Comparison of ENCODE assay signal across 8 cellular contexts in the genomic region with DNA sequence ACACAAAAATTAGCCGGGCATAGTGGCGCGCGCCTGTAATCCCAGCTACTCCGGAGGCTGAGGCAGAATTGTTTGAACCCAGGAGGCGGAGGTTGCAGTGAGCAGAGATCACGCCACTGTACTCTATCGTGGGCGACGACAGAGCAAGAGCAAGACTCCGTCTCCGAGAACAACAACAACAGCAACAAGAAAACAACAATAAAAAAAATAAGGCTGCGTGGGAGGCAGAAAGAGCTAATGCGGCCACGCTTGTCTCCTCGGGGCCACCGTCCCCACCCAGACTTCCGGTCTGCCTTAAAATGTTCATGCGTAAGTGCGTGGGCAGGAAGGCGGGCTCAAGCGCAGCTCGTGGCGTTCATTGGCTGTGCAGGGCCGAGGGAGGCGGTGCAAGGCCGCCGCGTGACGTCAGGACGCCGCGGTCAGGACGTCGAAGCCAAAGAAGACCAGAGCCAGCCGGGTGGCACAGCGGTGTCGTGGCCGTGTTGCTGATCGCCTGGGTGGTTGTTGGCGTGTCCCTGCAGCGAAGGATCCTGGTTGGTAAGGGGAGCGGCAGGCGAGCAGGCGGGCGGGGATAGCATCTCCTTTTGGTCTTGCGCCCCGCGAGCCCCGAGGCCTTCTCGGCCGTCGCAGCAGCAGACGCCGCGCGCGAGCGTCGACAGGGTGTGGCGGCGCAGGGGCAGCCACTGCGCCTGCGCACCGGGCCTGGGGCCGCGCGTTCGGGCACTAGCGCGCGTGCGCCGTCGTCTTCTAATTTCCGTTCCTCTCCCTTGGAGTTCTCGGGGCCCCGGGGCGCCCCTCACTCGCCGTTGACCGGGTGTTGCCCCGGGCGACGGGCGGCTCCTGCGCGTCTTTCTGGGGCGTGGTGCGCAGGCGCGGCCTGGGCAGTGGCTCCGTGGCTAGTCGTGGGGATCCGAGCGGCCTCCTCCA. TPM values are rescaled to one million over a fixed set of nuclear protein-coding genes. Genes with fewer than 3 reads are reported as not detected.
DNase-seq lines count a peak whose midpoint lies in the region; ATAC-seq, FAIRE-seq and TF ChIP-seq lines count a peak whose summit lies in the region.

TSS of gene LENG8 (plus strand) at position 426 of the 927 bp plus-strand sequence. CDS start 2,146 bp downstream, outside the sequence.

- H3K4me3 Mint-ChIP-seq in T-helper 1 cell treated with Interleukin-12 subunit alpha and Interleukin-12 subunit beta and Interleukin-4 antibody, amounts not matched to agents 30 μg/mL and 1 μg/mL, for 36 hours = peak within 1 kb of the TSS; percentile 96

- H3K4me1 ChIP-seq in left ventricle myocardium inferior (peaks cover 74% of the 10 kb centered on the region), psoas muscle (peaks cover 25% of the 10 kb centered on the region)

- ATAC-seq in HG02884 (IDR thresholded peaks at IDR 0.05; ENCODE audit: unreplicated experiment) (peak; percentile 84), psoas muscle (peak; percentile 97 to 98 (median 98))

- H3K4me3 ChIP-seq in left ventricle myocardium inferior (peak within 1 kb of the TSS; percentile 100), psoas muscle (peak within 1 kb of the TSS; percentile 80)

- TF ChIP-seq CTCF in GM13977 (IDR thresholded peaks at IDR 0.05; ENCODE audit: extremely low read depth, insufficient read depth, missing control alignments) = no peak
- TF ChIP-seq CTCF in left ventricle myocardium inferior (IDR thresholded peaks at IDR 0.05; ENCODE audit: borderline replicate concordance) = no peak
- TF ChIP-seq CTCF in psoas muscle (IDR thresholded peaks at IDR 0.05) = no peak

- intact Hi-C loops in left ventricle myocardium inferior (cut with micrococcal nuclease) (no loop called here), psoas muscle (cut with DNase I) (loop anchor here in 1 of 2 donors (1.0 kb wide), 1 partner anchor 14 kb away; the partner anchor contains the start of gene LENG9)

- in situ Hi-C loops in GM13977 (cut with MboI; ENCODE audit: low pct_unique_long_range_greater_than_20kb, low sequenced_read_pairs, unreplicated experiment) = no loop called here

- H3K27me3 ChIP-seq in left ventricle myocardium inferior (ENCODE audit: low read depth) (no peaks in the 10 kb centered on the region), psoas muscle (ENCODE audit: insufficient read depth in 3 of 3, low read length in 2 of 3) (no peaks in the 10 kb centered on the region)

- peaks cover 34% of the 10 kb centered on the region for H3K36me3 Mint-ChIP-seq in T-helper 1 cell treated with Interleukin-12 subunit alpha and Interleukin-12 subunit beta and Interleukin-4 antibody, amounts not matched to agents 30 μg/mL and 1 μg/mL, for 36 hours (ENCODE audit: low read depth)

- 0 to 1% (median 0%) methylated on average over 78 to 96 of the region's 96 CpGs for WGBS in psoas muscle, 3 donors

- peaks cover 30% of the 10 kb centered on the region for H3K4me1 Mint-ChIP-seq in T-helper 1 cell treated with Interleukin-12 subunit alpha and Interleukin-12 subunit beta and Interleukin-4 antibody, amounts not matched to agents 30 μg/mL and 1 μg/mL, for 36 hours (ENCODE audit: low read depth)

- DNase-seq in GM13977 (ENCODE audit: low spot score) (peak; percentile 98), NCI-H1694 (lab: John Stamatoyannopoulos, UW) (peak; percentile 83), amniotic stem cell (lab: John Stamatoyannopoulos, UW) (peak; percentile 98), left ventricle myocardium inferior (peak; percentile 98), psoas muscle (peak; percentile 98 to 99), urothelium cell line (ENCODE audit: low spot score) (peak; percentile 97)

- no peaks in the 10 kb centered on the region for H3K27me3 Mint-ChIP-seq in T-helper 1 cell treated with Interleukin-12 subunit alpha and Interleukin-12 subunit beta and Interleukin-4 antibody, amounts not matched to agents 30 μg/mL and 1 μg/mL, for 36 hours (ENCODE audit: low read depth)

- H3K9me3 ChIP-seq in left ventricle myocardium inferior (replicated peaks) (no peaks in the 10 kb centered on the region), psoas muscle (no peaks in the 10 kb centered on the region)

- H3K27ac ChIP-seq in left ventricle myocardium inferior (replicated peaks) (peak within 1 kb of the TSS; percentile 99), psoas muscle (peak within 1 kb of the TSS; percentile 94)

- H3K36me3 ChIP-seq in left ventricle myocardium inferior (peaks cover 59% of the 10 kb centered on the region), psoas muscle (ENCODE audit: insufficient read depth in 1 of 2, low read depth in 1 of 2) (peaks cover 8 to 58% of the 10 kb centered on the region in 2 donors)

- H3K27ac Mint-ChIP-seq in T-helper 1 cell treated with Interleukin-12 subunit alpha and Interleukin-12 subunit beta and Interleukin-4 antibody, amounts not matched to agents 30 μg/mL and 1 μg/mL, for 36 hours = peak within 1 kb of the TSS; percentile 100

- no peaks in the 10 kb centered on the region for H3K9me3 Mint-ChIP-seq in T-helper 1 cell treated with Interleukin-12 subunit alpha and Interleukin-12 subunit beta and Interleukin-4 antibody, amounts not matched to agents 30 μg/mL and 1 μg/mL, for 36 hours

- FAIRE-seq in urothelium cell line (lab: Jason Lieb, UNC) = peak; percentile 96

RNA-seq across cellular contexts. Expression of gene LENG8, which starts in this region (rescaled TPM):
- total RNA-seq in left ventricle myocardium inferior (66.0 TPM), psoas muscle (10 to 100 TPM; 28.2 to 60.2 (median 41.8) TPM)
- polyA plus RNA-seq in psoas muscle = 10 to 100 TPM; 21.7 to 28.6 (median 27.2) TPM

Comparison
In these comparisons a context has a peak if more than half of its experiments do, and no peak if none do; other contexts are left out.
1. Peak in every context shown above with its lines: DNase-seq, ATAC-seq, H3K4me3 ChIP-seq and H3K27ac ChIP-seq.